Comparison of ENCODE assay signal across 3 cellular contexts in genomic region chr1:112079446-112079845, GRCh38.
"Had no signal": no experiment of that assay in that cellular context is flagged by ENCODE, and none has a peak within 500 bp of the region (broad histone marks: within the 10 kb centered on the region; RNA-seq: fewer than 3 reads in every experiment).

No MANE protein-coding gene starts in this region.

- DNase-seq: H9, HCEC 1CT, IMR-90 had no signal
